ENCODE assay signal across 2 cellular contexts in the genomic region with DNA sequence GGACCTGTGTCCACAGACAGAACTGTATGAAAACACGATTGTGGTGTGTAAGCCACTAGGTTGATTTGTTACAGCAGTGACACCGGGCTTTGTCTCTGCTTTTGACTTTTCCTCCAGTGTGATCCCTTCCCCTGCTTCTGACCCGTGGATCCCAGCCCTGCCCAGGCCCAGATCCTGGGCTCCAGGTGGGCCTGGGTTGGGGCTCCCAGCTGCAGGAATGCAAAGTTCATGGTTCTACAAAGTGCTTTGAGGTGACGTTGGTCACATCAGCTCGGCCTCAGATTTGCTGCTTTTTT.
TF ChIP-seq lines count a peak whose summit lies in the region.

No MANE protein-coding gene starts in this region.

TF ChIP-seq in A549, 52 proteins besides CTCF, POLR2A, EP300 and RAD21 (continued from another document):
- TF ChIP-seq HOXB13 (CRISPR knock-in tag; IDR thresholded peaks at IDR 0.05; ENCODE audit: low read depth), result no peak
- TF ChIP-seq EHMT2 (IDR thresholded peaks at IDR 0.05; ENCODE audit: low read depth), result no peak
- TF ChIP-seq CHD4 (IDR thresholded peaks at IDR 0.05; ENCODE audit: borderline replicate concordance), result no peak
- TF ChIP-seq ZFP36 (IDR thresholded peaks at IDR 0.05; ENCODE audit: borderline replicate concordance, partially characterized antibody), result no peak
- TF ChIP-seq, protein P1, sequence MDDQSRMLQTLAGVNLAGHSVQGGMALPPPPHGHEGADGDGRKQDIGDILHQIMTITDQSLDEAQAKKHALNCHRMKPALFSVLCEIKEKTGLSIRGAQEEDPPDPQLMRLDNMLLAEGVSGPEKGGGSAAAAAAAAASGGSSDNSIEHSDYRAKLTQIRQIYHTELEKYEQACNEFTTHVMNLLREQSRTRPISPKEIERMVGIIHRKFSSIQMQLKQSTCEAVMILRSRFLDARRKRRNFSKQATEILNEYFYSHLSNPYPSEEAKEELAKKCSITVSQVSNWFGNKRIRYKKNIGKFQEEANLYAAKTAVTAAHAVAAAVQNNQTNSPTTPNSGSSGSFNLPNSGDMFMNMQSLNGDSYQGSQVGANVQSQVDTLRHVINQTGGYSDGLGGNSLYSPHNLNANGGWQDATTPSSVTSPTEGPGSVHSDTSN (IDR thresholded peaks at IDR 0.05), result no peak
TF ChIP-seq in A549: peak in this region for 0.

TF ChIP-seq in IMR-90, 13 proteins besides CTCF, POLR2A, EP300 and RAD21:
- TF ChIP-seq, protein P2, sequence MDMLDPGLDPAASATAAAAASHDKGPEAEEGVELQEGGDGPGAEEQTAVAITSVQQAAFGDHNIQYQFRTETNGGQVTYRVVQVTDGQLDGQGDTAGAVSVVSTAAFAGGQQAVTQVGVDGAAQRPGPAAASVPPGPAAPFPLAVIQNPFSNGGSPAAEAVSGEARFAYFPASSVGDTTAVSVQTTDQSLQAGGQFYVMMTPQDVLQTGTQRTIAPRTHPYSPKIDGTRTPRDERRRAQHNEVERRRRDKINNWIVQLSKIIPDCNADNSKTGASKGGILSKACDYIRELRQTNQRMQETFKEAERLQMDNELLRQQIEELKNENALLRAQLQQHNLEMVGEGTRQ (IDR thresholded peaks at IDR 0.05; ENCODE audit: low read depth, low read length), result no peak
- TF ChIP-seq CHD1 (IDR thresholded peaks at IDR 0.05; ENCODE audit: low read depth, low read length), result no peak
- no peak for TF ChIP-seq MAFK (IDR thresholded peaks at IDR 0.05; ENCODE audit: low read depth, low read length)
- TF ChIP-seq MAZ (IDR thresholded peaks at IDR 0.05; ENCODE audit: borderline replicate concordance, low read depth, low read length), result no peak
- TF ChIP-seq, protein P3, sequence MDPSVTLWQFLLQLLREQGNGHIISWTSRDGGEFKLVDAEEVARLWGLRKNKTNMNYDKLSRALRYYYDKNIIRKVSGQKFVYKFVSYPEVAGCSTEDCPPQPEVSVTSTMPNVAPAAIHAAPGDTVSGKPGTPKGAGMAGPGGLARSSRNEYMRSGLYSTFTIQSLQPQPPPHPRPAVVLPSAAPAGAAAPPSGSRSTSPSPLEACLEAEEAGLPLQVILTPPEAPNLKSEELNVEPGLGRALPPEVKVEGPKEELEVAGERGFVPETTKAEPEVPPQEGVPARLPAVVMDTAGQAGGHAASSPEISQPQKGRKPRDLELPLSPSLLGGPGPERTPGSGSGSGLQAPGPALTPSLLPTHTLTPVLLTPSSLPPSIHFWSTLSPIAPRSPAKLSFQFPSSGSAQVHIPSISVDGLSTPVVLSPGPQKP (IDR thresholded peaks at IDR 0.05; ENCODE audit: borderline replicate concordance, low read depth, low read length), result no peak
- no peak for TF ChIP-seq FOS (IDR thresholded peaks at IDR 0.05; ENCODE audit: low read depth, low read length)
- no peak for TF ChIP-seq SMC3 (IDR thresholded peaks at IDR 0.05; ENCODE audit: low read depth, low read length)
- TF ChIP-seq BHLHE40 (IDR thresholded peaks at IDR 0.05; ENCODE audit: low read depth, low read length), result no peak
- TF ChIP-seq RCOR1 (IDR thresholded peaks at IDR 0.05; ENCODE audit: insufficient replicate concordance, low read length), result no peak
- TF ChIP-seq MXI1 (IDR thresholded peaks at IDR 0.05; ENCODE audit: borderline replicate concordance, low read depth, low read length), result no peak
- TF ChIP-seq NFE2L2 (IDR thresholded peaks at IDR 0.05; ENCODE audit: low read depth, low read length), result no peak
- no peak for TF ChIP-seq CEBPB (IDR thresholded peaks at IDR 0.05; ENCODE audit: low read depth, low read length)
- TF ChIP-seq RFX5 (IDR thresholded peaks at IDR 0.05; ENCODE audit: low read depth, low read length), result no peak
